1 cellular context compared by ENCODE assay signal in genomic region chr14:34363733-34364134, GRCh38.
TF ChIP-seq lines count a peak whose summit lies in the region.

No MANE protein-coding gene starts in this region.

TF ChIP-seq in HepG2, 621 proteins besides CTCF, POLR2A, EP300 and RAD21:
- TF ChIP-seq HNF1A (IDR thresholded peaks at IDR 0.05; ENCODE audit: low read depth) (no peak), HNF1A (CRISPR knock-in tag; IDR thresholded peaks at IDR 0.05; ENCODE audit: borderline replicate concordance) (no peak), U2AF1 (optimal IDR thresholded peaks at IDR 0.05; ENCODE audit: low read depth, low read length) (no peak), ZFAT (CRISPR knock-in tag; conservative IDR thresholded peaks at IDR 0.05) (no peak), SYNCRIP (IDR thresholded peaks at IDR 0.05; ENCODE audit: insufficient read depth, low read depth, low read length) (no peak), ERF (CRISPR knock-in tag; IDR thresholded peaks at IDR 0.05) (no peak), ZNF160 (CRISPR knock-in tag; IDR thresholded peaks at IDR 0.05) (no peak), ZGPAT (CRISPR knock-in tag; IDR thresholded peaks at IDR 0.05) (no peak), MEIS1 (CRISPR knock-in tag; IDR thresholded peaks at IDR 0.05; ENCODE audit: borderline replicate concordance) (no peak), ARID5B (CRISPR knock-in tag; IDR thresholded peaks at IDR 0.05) (no peak), ZNF143 (CRISPR knock-in tag; IDR thresholded peaks at IDR 0.05) (no peak), ZMAT5 (CRISPR knock-in tag; IDR thresholded peaks at IDR 0.05; ENCODE audit: borderline replicate concordance, low read depth) (no peak), TRIM22 (IDR thresholded peaks at IDR 0.05) (no peak), SIN3B (IDR thresholded peaks at IDR 0.05; ENCODE audit: low read length) (no peak), JUND (CRISPR knock-in tag; IDR thresholded peaks at IDR 0.05) (no peak)
